ENCODE assay signal across 14 cellular contexts in genomic region chr6:32182617-32183016, GRCh38. TPM values are rescaled to one million over a fixed set of nuclear protein-coding genes. Genes with fewer than 3 reads are reported as not detected.
DNase-seq lines count a peak whose midpoint lies in the region; ATAC-seq and TF ChIP-seq lines count a peak whose summit lies in the region.
"Had no signal": no experiment of that assay in that cellular context is flagged by ENCODE, and none has a peak within 500 bp of the region (broad histone marks: within the 10 kb centered on the region; RNA-seq: fewer than 3 reads in every experiment).

No MANE protein-coding gene starts in this region.

- WGBS in mesenchymal stem cell, result 96% methylated on average over 9 of the region's 10 CpGs

- no peak overlapping the region for H2AFZ ChIP-seq in mesenchymal stem cell (ENCODE audit: low read depth, low read length)

- H3K79me1 ChIP-seq in mesenchymal stem cell (replicated peaks; ENCODE audit: low read length, poor library complexity, severe bottlenecking), result peaks cover 36% of the 10 kb centered on the region

- no peak overlapping the region for H4K91ac ChIP-seq in mesenchymal stem cell (ENCODE audit: low read length)

- no peak for TF ChIP-seq CTCF in cardiac muscle cell (IDR thresholded peaks at IDR 0.05; ENCODE audit: low read depth, low read length)
- TF ChIP-seq CTCF in tibial artery (IDR thresholded peaks at IDR 0.05), result no peak
- TF ChIP-seq CTCF in Calu3 (IDR thresholded peaks at IDR 0.05; ENCODE audit: unreplicated experiment), result no peak

- H3K4me1 ChIP-seq in cardiac muscle cell (ENCODE audit: low read depth) (peaks cover 6% of the 10 kb centered on the region), mesenchymal stem cell (ENCODE audit: control insufficient read depth, insufficient read depth, low read depth, low read length) (peaks cover 17% of the 10 kb centered on the region), tibial artery (peaks cover 0 to 47% (median 34%) of the 10 kb centered on the region in 4 donors)

- no peak overlapping the region for H2BK5ac ChIP-seq in mesenchymal stem cell (ENCODE audit: low read depth, low read length, poor library complexity, severe bottlenecking)

- peak overlapping the region; percentile 71 for H3K27ac ChIP-seq in cardiac muscle cell
- H3K27ac ChIP-seq in mesenchymal stem cell (ENCODE audit: low read length, poor library complexity, severe bottlenecking), result no peak overlapping the region
- H3K27ac ChIP-seq in tibial artery, result peak overlapping the region; percentile 50 to 92

- ATAC-seq in HG03565 (IDR thresholded peaks at IDR 0.05; ENCODE audit: unreplicated experiment), result no peak

- H3K4me3 ChIP-seq in cardiac muscle cell (no peak overlapping the region), mesenchymal stem cell (ENCODE audit: insufficient read depth in 1 of 2, low read depth in 1 of 2, low read length in 2 of 2) (no peak overlapping the region), tibial artery (no peak overlapping the region)

- H3K36me3 Mint-ChIP-seq in activated naive CD8-positive, alpha-beta T cell, result peaks cover 12% of the 10 kb centered on the region
- H3K36me3 Mint-ChIP-seq in Calu3 (ENCODE audit: insufficient read depth, unreplicated experiment), result peaks cover 78% of the 10 kb centered on the region

- H3K4me1 Mint-ChIP-seq in activated naive CD8-positive, alpha-beta T cell (ENCODE audit: low read depth), result peaks cover 56% of the 10 kb centered on the region
- H3K4me1 Mint-ChIP-seq in Calu3 (ENCODE audit: low read depth, unreplicated experiment), result peaks cover 16% of the 10 kb centered on the region

- H3K27me3 ChIP-seq in cardiac muscle cell, result no peaks in the 10 kb centered on the region
- no peaks in the 10 kb centered on the region for H3K27me3 ChIP-seq in mesenchymal stem cell (ENCODE audit: control insufficient read depth in 1 of 2, insufficient read depth in 1 of 2, low read length in 2 of 2)
- H3K27me3 ChIP-seq in tibial artery, result no peaks in the 10 kb centered on the region

- no peak overlapping the region for H2AK5ac ChIP-seq in mesenchymal stem cell (ENCODE audit: low read length, severe bottlenecking)

- no peak overlapping the region for H2BK15ac ChIP-seq in mesenchymal stem cell (ENCODE audit: low read depth, poor library complexity, severe bottlenecking)

- H4K8ac ChIP-seq in mesenchymal stem cell (ENCODE audit: low read length), result no peak overlapping the region

- no peaks in the 10 kb centered on the region for H3K27me3 Mint-ChIP-seq in activated naive CD8-positive, alpha-beta T cell
- no peaks in the 10 kb centered on the region for H3K27me3 Mint-ChIP-seq in Calu3 (ENCODE audit: unreplicated experiment)
- H3K27me3 Mint-ChIP-seq: central memory CD8-positive, alpha-beta T cell had no signal

- H3K36me3 ChIP-seq in cardiac muscle cell, result peaks cover 14% of the 10 kb centered on the region
- peaks cover 60 to 63% of the 10 kb centered on the region in 2 experiments for H3K36me3 ChIP-seq in mesenchymal stem cell (ENCODE audit: control insufficient read depth in 1 of 2, insufficient read depth in 2 of 2, low read depth in 1 of 2, low read length in 2 of 2)
- peaks cover 18 to 63% (median 46%) of the 10 kb centered on the region in 3 donors for H3K36me3 ChIP-seq in tibial artery

- no peak overlapping the region for H3K4me3 Mint-ChIP-seq in activated naive CD8-positive, alpha-beta T cell
- H3K4me3 Mint-ChIP-seq in Calu3 (ENCODE audit: low read depth, unreplicated experiment), result no peak overlapping the region
- H3K4me3 Mint-ChIP-seq: central memory CD8-positive, alpha-beta T cell had no signal

- no peak overlapping the region for H3K23ac ChIP-seq in mesenchymal stem cell (ENCODE audit: low read length in 2 of 2)

- H3K4ac ChIP-seq in mesenchymal stem cell (ENCODE audit: low read depth in 1 of 2, low read length in 2 of 2), result no peak overlapping the region

- peak overlapping the region; percentile 36 for H3K9ac ChIP-seq in mesenchymal stem cell (ENCODE audit: low read length)

- no peak overlapping the region for H3K18ac ChIP-seq in mesenchymal stem cell (ENCODE audit: low read depth in 1 of 2, low read length in 2 of 2)

- BruUV-seq in Calu3 (replicated peaks; lab: Mats Ljungman, UMichigan), result no TSS peak

- no peak overlapping the region for H3K4me2 ChIP-seq in mesenchymal stem cell (ENCODE audit: low read length, poor library complexity, severe bottlenecking)

- H3K9me3 Mint-ChIP-seq in activated naive CD8-positive, alpha-beta T cell (ENCODE audit: low read depth), result no peaks in the 10 kb centered on the region
- H3K9me3 Mint-ChIP-seq in Calu3 (ENCODE audit: low read depth, unreplicated experiment), result no peaks in the 10 kb centered on the region
- H3K9me3 Mint-ChIP-seq: central memory CD8-positive, alpha-beta T cell had no signal

- CTCF ChIA-PET in Calu3 (lab: Charles Lee), result interaction anchor here (0.6 to 0.7 kb wide), 2 partner anchors 13 to 23 kb away, joined by 3 read pairs; no protein-coding TSS in a partner anchor

- no peak overlapping the region for H2BK12ac ChIP-seq in mesenchymal stem cell (ENCODE audit: low read length in 2 of 2)

- H3K9me3 ChIP-seq in cardiac muscle cell (ENCODE audit: low read depth) (no peaks in the 10 kb centered on the region), mesenchymal stem cell (ENCODE audit: control insufficient read depth, low read length) (no peaks in the 10 kb centered on the region), tibial artery (no peaks in the 10 kb centered on the region)

- no peak for DNase-seq in cardiac muscle cell (ENCODE audit: low read depth in 1 of 2, low spot score in 1 of 2)
- DNase-seq in cardiac septum (ENCODE audit: low spot score), result no peak
- no peak for DNase-seq in mesenchymal stem cell
- no peak for DNase-seq in tibial artery
- DNase-seq in Calu3, result no peak
- DNase-seq in stimulated activated CD4-positive, alpha-beta T cell treated with anti-CD3 and anti-CD28 coated beads, Interleukin-2, amount 100 ng/mL, for 24 hours, result no peak
- DNase-seq: DMS153; islet precursor cell; NCI-H1105; SIG-M5; stimulated activated CD4-positive, alpha-beta T cell treated with anti-CD3 and anti-CD28 coated beads, Interleukin-4, amount 100 ng/mL, for 1 hour had no signal

- H2BK120ac ChIP-seq in mesenchymal stem cell (ENCODE audit: low read depth, low read length), result no peak overlapping the region

- no peak overlapping the region for H3K14ac ChIP-seq in mesenchymal stem cell (ENCODE audit: low read length in 2 of 2)

- intact Hi-C loops in cardiac septum (cut with DNase I), result no loop called here
- intact Hi-C loops in tibial artery (cut with DNase I; ENCODE audit: low total_unique reads), result no loop called here
- intact Hi-C loops in Calu3 (cut with micrococcal nuclease; ENCODE audit: unreplicated experiment), result no loop called here

- H3K27ac Mint-ChIP-seq in activated naive CD8-positive, alpha-beta T cell, result peak overlapping the region; percentile 50
- H3K27ac Mint-ChIP-seq in Calu3 (ENCODE audit: unreplicated experiment), result no peak overlapping the region

RNA-seq across cellular contexts. Expression of gene AGER, which starts 1.4 kb away (rescaled TPM):
- total RNA-seq in cardiac muscle cell (5.0 and 13.5 TPM in 2 replicates), cardiac septum (3.5 TPM), Calu3 (2022) (14.3 and 14.4 TPM in 2 replicates)
- polyA plus RNA-seq in cardiac muscle cell, result 4.8 and 9.8 TPM in 2 replicates
- 6.5 TPM for polyA plus RNA-seq in mesenchymal stem cell (2013, experiment 1 of 2)
- 6.1 TPM for polyA plus RNA-seq in mesenchymal stem cell (2013, experiment 2 of 2)

RNA-seq across cellular contexts. Expression of gene RNF5, which starts 4.4 kb away (rescaled TPM):
- total RNA-seq in cardiac muscle cell (180 and 188 TPM in 2 replicates), cardiac septum (60.7 TPM), Calu3 (2022) (85.4 and 89.6 TPM in 2 replicates)
- polyA plus RNA-seq in cardiac muscle cell, result 232 and 237 TPM in 2 replicates
- polyA plus RNA-seq in mesenchymal stem cell (2013, experiment 1 of 2), result 45.5 TPM
- polyA plus RNA-seq in mesenchymal stem cell (2013, experiment 2 of 2), result 46.5 TPM

RNA-seq across cellular contexts. Expression of gene AGPAT1, which starts 6.7 kb away (rescaled TPM):
- total RNA-seq in cardiac muscle cell, result 128 and 146 TPM in 2 replicates
- 69.3 and 69.6 TPM in 2 replicates for polyA plus RNA-seq in cardiac muscle cell
- total RNA-seq in cardiac septum, result 47.2 TPM
- polyA plus RNA-seq in mesenchymal stem cell (2013, experiment 1 of 2), result 85.8 TPM
- polyA plus RNA-seq in mesenchymal stem cell (2013, experiment 2 of 2), result 83.8 TPM
- 138 and 139 TPM in 2 replicates for total RNA-seq in Calu3 (2022)

RNA-seq across cellular contexts. Expression of gene PBX2, which starts 7.4 kb away (rescaled TPM):
- total RNA-seq in cardiac muscle cell (124 and 130 TPM in 2 replicates), cardiac septum (46.9 TPM), Calu3 (2022) (122 and 141 TPM in 2 replicates)
- polyA plus RNA-seq in cardiac muscle cell, result 17.3 and 23.9 TPM in 2 replicates
- polyA plus RNA-seq in mesenchymal stem cell (2013, experiment 1 of 2), result 81.5 TPM
- polyA plus RNA-seq in mesenchymal stem cell (2013, experiment 2 of 2), result 78.7 TPM

RNA-seq across cellular contexts. Expression of gene GPSM3, which starts 9.8 kb away (rescaled TPM):
- 16.7 and 18.0 TPM in 2 replicates for total RNA-seq in cardiac muscle cell
- polyA plus RNA-seq in cardiac muscle cell, result 14.5 and 17.4 TPM in 2 replicates
- total RNA-seq in cardiac septum, result 6.9 TPM
- polyA plus RNA-seq in mesenchymal stem cell (2013, experiment 1 of 2), result 15.7 TPM
- 14.7 TPM for polyA plus RNA-seq in mesenchymal stem cell (2013, experiment 2 of 2)
- 6.2 and 6.3 TPM in 2 replicates for total RNA-seq in Calu3 (2022)
